Comparison of ENCODE assay signal across 1 cellular context in the genomic region with DNA sequence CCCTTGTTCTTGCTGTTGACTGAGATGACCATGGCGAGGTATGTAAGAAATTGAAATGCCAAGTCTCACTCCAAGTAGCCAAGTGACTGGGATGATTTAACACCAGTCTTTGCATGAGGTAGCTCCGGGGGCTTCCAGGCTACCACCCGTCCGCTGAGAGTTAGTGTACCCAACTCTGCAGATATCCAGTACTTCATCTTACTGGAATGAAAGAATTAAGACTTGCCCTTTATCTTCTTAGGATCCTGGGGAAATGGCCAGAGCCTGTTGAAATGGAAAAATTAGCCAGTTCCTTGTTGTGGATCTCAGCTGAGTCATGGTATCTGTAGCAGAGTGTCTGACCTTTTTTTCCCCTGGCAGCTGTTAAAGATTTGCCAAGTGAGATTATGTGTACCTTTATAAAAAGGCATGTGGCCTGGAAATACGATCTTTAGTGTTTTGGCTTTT.
A peak's percentile ranks its signal among the peaks of the same experiment; 100 is the strongest.
TF ChIP-seq lines count a peak whose summit lies in the region.

No MANE protein-coding gene starts in this region.

TF ChIP-seq in K562, 482 proteins besides CTCF, POLR2A, EP300 and RAD21 (continued from another document):
- TF ChIP-seq, protein P1, sequence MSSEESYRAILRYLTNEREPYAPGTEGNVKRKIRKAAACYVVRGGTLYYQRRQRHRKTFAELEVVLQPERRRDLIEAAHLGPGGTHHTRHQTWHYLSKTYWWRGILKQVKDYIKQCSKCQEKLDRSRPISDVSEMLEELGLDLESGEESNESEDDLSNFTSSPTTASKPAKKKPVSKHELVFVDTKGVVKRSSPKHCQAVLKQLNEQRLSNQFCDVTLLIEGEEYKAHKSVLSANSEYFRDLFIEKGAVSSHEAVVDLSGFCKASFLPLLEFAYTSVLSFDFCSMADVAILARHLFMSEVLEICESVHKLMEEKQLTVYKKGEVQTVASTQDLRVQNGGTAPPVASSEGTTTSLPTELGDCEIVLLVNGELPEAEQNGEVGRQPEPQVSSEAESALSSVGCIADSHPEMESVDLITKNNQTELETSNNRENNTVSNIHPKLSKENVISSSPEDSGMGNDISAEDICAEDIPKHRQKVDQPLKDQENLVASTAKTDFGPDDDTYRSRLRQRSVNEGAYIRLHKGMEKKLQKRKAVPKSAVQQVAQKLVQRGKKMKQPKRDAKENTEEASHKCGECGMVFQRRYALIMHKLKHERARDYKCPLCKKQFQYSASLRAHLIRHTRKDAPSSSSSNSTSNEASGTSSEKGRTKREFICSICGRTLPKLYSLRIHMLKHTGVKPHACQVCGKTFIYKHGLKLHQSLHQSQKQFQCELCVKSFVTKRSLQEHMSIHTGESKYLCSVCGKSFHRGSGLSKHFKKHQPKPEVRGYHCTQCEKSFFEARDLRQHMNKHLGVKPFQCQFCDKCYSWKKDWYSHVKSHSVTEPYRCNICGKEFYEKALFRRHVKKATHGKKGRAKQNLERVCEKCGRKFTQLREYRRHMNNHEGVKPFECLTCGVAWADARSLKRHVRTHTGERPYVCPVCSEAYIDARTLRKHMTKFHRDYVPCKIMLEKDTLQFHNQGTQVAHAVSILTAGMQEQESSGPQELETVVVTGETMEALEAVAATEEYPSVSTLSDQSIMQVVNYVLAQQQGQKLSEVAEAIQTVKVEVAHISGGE (CRISPR knock-in tag; IDR thresholded peaks at IDR 0.05) = no peak
- TF ChIP-seq SMARCA4 (IDR thresholded peaks at IDR 0.05) = peak; percentile 53; the same call in 1 of the 2 replicates
- no peak for TF ChIP-seq TOE1 (IDR thresholded peaks at IDR 0.05; ENCODE audit: borderline replicate concordance)
- no peak for TF ChIP-seq TOE1 (CRISPR knock-in tag; IDR thresholded peaks at IDR 0.05; ENCODE audit: borderline replicate concordance, low read depth)
- no peak for TF ChIP-seq MCM7 (IDR thresholded peaks at IDR 0.05)
- TF ChIP-seq TBL1XR1 (IDR thresholded peaks at IDR 0.05; ENCODE audit: low read length in 2 of 2) = no peak
- TF ChIP-seq HDAC2 (IDR thresholded peaks at IDR 0.05) = no peak
- TF ChIP-seq, protein P2, sequence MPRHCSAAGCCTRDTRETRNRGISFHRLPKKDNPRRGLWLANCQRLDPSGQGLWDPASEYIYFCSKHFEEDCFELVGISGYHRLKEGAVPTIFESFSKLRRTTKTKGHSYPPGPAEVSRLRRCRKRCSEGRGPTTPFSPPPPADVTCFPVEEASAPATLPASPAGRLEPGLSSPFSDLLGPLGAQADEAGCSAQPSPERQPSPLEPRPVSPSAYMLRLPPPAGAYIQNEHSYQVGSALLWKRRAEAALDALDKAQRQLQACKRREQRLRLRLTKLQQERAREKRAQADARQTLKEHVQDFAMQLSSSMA (CRISPR knock-in tag; IDR thresholded peaks at IDR 0.05) = no peak
- no peak for TF ChIP-seq ZC3H8 (IDR thresholded peaks at IDR 0.05)
- TF ChIP-seq PHB2 (IDR thresholded peaks at IDR 0.05; ENCODE audit: low read depth) = no peak
- TF ChIP-seq NR1H2 (CRISPR knock-in tag; IDR thresholded peaks at IDR 0.05) = 0 out of 2 replicates have a peak, but pooled peaks have one; percentile 39
- TF ChIP-seq SMAD3 (CRISPR knock-in tag; conservative IDR thresholded peaks at IDR 0.05) = no peak
- TF ChIP-seq ZNF57 (CRISPR knock-in tag; IDR thresholded peaks at IDR 0.05) = no peak
- peak; percentile 68 for TF ChIP-seq ZNF354B (CRISPR knock-in tag; IDR thresholded peaks at IDR 0.05)
- TF ChIP-seq COPS2 (conservative IDR thresholded peaks at IDR 0.05) = no peak
- peak; percentile 93 for TF ChIP-seq NFE2 (IDR thresholded peaks at IDR 0.05; ENCODE audit: low read depth)
- no peak for TF ChIP-seq ZNF766 (CRISPR knock-in tag; conservative IDR thresholded peaks at IDR 0.05)
- TF ChIP-seq FOS (IDR thresholded peaks at IDR 0.05; ENCODE audit: extremely low read depth, insufficient read length) = no peak
- TF ChIP-seq ZBTB17 (CRISPR knock-in tag; IDR thresholded peaks at IDR 0.05) = no peak
- TF ChIP-seq TCF7 (IDR thresholded peaks at IDR 0.05; ENCODE audit: borderline replicate concordance) = no peak
- TF ChIP-seq ZNF76 (CRISPR knock-in tag; IDR thresholded peaks at IDR 0.05; ENCODE audit: borderline replicate concordance) = no peak
- no peak for TF ChIP-seq NCOR1 (IDR thresholded peaks at IDR 0.05)
- TF ChIP-seq, protein P3, sequence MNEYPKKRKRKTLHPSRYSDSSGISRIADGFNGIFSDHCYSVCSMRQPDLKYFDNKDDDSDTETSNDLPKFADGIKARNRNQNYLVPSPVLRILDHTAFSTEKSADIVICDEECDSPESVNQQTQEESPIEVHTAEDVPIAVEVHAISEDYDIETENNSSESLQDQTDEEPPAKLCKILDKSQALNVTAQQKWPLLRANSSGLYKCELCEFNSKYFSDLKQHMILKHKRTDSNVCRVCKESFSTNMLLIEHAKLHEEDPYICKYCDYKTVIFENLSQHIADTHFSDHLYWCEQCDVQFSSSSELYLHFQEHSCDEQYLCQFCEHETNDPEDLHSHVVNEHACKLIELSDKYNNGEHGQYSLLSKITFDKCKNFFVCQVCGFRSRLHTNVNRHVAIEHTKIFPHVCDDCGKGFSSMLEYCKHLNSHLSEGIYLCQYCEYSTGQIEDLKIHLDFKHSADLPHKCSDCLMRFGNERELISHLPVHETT (CRISPR knock-in tag; conservative IDR thresholded peaks at IDR 0.05 in 1 of 2, IDR thresholded peaks at IDR 0.05 in 1 of 2) = no peak
- TF ChIP-seq SMARCC2 (IDR thresholded peaks at IDR 0.05; ENCODE audit: low read depth) = 0 out of 2 replicates have a peak, but pooled peaks have one; percentile 23
- no peak for TF ChIP-seq FOXM1 (IDR thresholded peaks at IDR 0.05; ENCODE audit: low read depth)
- TF ChIP-seq FOXM1 (CRISPR knock-in tag; IDR thresholded peaks at IDR 0.05; ENCODE audit: low read depth) = no peak
- TF ChIP-seq, protein P4, sequence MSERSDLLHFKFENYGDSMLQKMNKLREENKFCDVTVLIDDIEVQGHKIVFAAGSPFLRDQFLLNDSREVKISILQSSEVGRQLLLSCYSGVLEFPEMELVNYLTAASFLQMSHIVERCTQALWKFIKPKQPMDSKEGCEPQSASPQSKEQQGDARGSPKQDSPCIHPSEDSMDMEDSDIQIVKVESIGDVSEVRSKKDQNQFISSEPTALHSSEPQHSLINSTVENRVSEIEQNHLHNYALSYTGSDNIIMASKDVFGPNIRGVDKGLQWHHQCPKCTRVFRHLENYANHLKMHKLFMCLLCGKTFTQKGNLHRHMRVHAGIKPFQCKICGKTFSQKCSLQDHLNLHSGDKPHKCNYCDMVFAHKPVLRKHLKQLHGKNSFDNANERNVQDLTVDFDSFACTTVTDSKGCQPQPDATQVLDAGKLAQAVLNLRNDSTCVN (CRISPR knock-in tag; IDR thresholded peaks at IDR 0.05) = no peak
- TF ChIP-seq L3MBTL2 (IDR thresholded peaks at IDR 0.05) = peak; percentile 45; the same call in 1 of the 2 replicates
- TF ChIP-seq, protein P5, sequence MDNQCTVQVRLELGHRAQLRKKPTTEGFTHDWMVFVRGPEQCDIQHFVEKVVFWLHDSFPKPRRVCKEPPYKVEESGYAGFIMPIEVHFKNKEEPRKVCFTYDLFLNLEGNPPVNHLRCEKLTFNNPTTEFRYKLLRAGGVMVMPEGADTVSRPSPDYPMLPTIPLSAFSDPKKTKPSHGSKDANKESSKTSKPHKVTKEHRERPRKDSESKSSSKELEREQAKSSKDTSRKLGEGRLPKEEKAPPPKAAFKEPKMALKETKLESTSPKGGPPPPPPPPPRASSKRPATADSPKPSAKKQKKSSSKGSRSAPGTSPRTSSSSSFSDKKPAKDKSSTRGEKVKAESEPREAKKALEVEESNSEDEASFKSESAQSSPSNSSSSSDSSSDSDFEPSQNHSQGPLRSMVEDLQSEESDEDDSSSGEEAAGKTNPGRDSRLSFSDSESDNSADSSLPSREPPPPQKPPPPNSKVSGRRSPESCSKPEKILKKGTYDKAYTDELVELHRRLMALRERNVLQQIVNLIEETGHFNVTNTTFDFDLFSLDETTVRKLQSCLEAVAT (IDR thresholded peaks at IDR 0.05) = no peak
